In the genomic region with DNA sequence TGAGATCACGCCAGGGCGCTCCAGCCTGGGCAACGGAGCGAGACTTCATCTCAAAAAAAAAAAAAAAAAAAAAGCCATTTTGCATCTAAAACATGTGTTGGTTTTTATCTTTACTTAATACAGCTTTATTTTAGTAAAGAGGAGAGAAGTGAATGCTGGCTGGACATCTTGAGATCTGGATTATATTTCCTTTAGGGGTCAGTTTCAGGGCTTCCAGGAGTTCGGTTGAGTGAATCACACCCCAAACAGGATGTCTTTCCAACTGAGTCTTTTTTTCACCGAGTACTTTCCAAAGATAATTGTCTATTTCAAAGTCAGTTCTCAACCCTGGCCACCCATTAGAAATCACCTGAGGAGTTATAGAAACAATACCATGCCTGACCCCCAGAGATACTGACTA, we compare ENCODE assay signal across 20 cellular contexts. TPM values are rescaled to one million over a fixed set of nuclear protein-coding genes. Genes with fewer than 3 reads are reported as not detected.
A peak's percentile ranks its signal among the peaks of the same experiment; 100 is the strongest.
DNase-seq lines count a peak whose midpoint lies in the region; ATAC-seq and TF ChIP-seq lines count a peak whose summit lies in the region.
"Had no signal": no experiment of that assay in that cellular context is flagged by ENCODE, and none has a peak within 500 bp of the region (broad histone marks: within the 10 kb centered on the region; RNA-seq: fewer than 3 reads in every experiment).

No MANE protein-coding gene starts in this region.

- H3K4me3 ChIP-seq in astrocyte of the spinal cord (ENCODE audit: low read depth, low read length), result no peak overlapping the region
- no peak overlapping the region for H3K4me3 ChIP-seq in CD8-positive, alpha-beta memory T cell (ENCODE audit: low read length)
- H3K4me3 ChIP-seq: breast epithelium, gastroesophageal sphincter, SJSA1, tibial artery had no signal

- H3K4me1 Mint-ChIP-seq in CD8-positive, alpha-beta memory T cell, result no peaks in the 10 kb centered on the region

- peaks cover 4 to 5% of the 10 kb centered on the region in 2 donors for H3K27me3 Mint-ChIP-seq in CD8-positive, alpha-beta memory T cell

- POLR2A ChIA-PET in CD8-positive, alpha-beta memory T cell (lab: Charles Lee), result no interaction called here

- no peaks in the 10 kb centered on the region for H3K9me3 Mint-ChIP-seq in CD8-positive, alpha-beta memory T cell
- H3K9me3 Mint-ChIP-seq: activated naive CD4-positive, alpha-beta T cell treated with anti-CD3 and anti-CD28 coated beads for 36 hours had no signal

- CTCF ChIA-PET in CD8-positive, alpha-beta memory T cell (lab: Charles Lee), result no interaction called here

- no peak overlapping the region for H3K27ac Mint-ChIP-seq in CD8-positive, alpha-beta memory T cell
- H3K27ac Mint-ChIP-seq: activated naive CD4-positive, alpha-beta T cell treated with anti-CD3 and anti-CD28 coated beads for 36 hours had no signal

- no peak for ATAC-seq in HG03196 (IDR thresholded peaks at IDR 0.05; ENCODE audit: unreplicated experiment)
- ATAC-seq: gastroesophageal sphincter had no signal

- no peak overlapping the region for H3K27ac ChIP-seq in CD8-positive, alpha-beta memory T cell (ENCODE audit: low read depth, low read length)
- H3K27ac ChIP-seq: breast epithelium, gastroesophageal sphincter, HL-60, neutrophil, SJSA1, tibial artery had no signal

- H3K27me3 ChIP-seq in CD8-positive, alpha-beta memory T cell (ENCODE audit: insufficient read depth, low read length, poor library complexity, severe bottlenecking), result no peaks in the 10 kb centered on the region
- H3K27me3 ChIP-seq: breast epithelium, gastroesophageal sphincter, neutrophil, SJSA1, tibial artery had no signal

- no peaks in the 10 kb centered on the region for H3K36me3 Mint-ChIP-seq in CD8-positive, alpha-beta memory T cell

- H3K9me3 ChIP-seq in CD8-positive, alpha-beta memory T cell (ENCODE audit: low read length), result no peaks in the 10 kb centered on the region
- H3K9me3 ChIP-seq: breast epithelium, gastroesophageal sphincter, neutrophil, SJSA1, tibial artery had no signal

- no peaks in the 10 kb centered on the region for H3K36me3 ChIP-seq in CD8-positive, alpha-beta memory T cell (ENCODE audit: insufficient read depth, low read length)
- H3K36me3 ChIP-seq: breast epithelium, gastroesophageal sphincter, neutrophil, SJSA1, tibial artery had no signal

- in situ Hi-C loops in astrocyte of the spinal cord (cut with HindIII; ENCODE audit: low sequenced_read_pairs), result no loop called here

- DNase-seq in AG08395 (ENCODE audit: low spot score), result peak; percentile 60
- peak; percentile 13 for DNase-seq in HCEC 1CT
- peak; percentile 59 for DNase-seq in astrocyte of the spinal cord (ENCODE audit: low read depth, low spot score)
- DNase-seq in left kidney (ENCODE audit: low read depth, low spot score), result peak; percentile 43
- DNase-seq in GM20000 (ENCODE audit: low spot score), result no peak
- no peak for DNase-seq in CD8-positive, alpha-beta memory T cell
- no peak for DNase-seq in SIG-M5 (lab: John Stamatoyannopoulos, UW)
- DNase-seq: activated CD4-positive, alpha-beta T cell treated with anti-CD3 and anti-CD28 coated beads for 4 hours; activated naive CD4-positive, alpha-beta T cell treated with anti-CD3 and anti-CD28 coated beads for 36 hours; GDM1; mesendoderm; NCI-H187; NCI-H510A; tibial artery had no signal

- no peak overlapping the region for H3K4me3 Mint-ChIP-seq in CD8-positive, alpha-beta memory T cell
- H3K4me3 Mint-ChIP-seq: activated naive CD4-positive, alpha-beta T cell treated with anti-CD3 and anti-CD28 coated beads for 36 hours had no signal

- H3K4me1 ChIP-seq in CD8-positive, alpha-beta memory T cell (ENCODE audit: insufficient read depth, low read length), result no peaks in the 10 kb centered on the region
- H3K4me1 ChIP-seq: breast epithelium, gastroesophageal sphincter, tibial artery had no signal

- TF ChIP-seq CTCF in astrocyte of the spinal cord (IDR thresholded peaks at IDR 0.05; ENCODE audit: low read depth, low read length) (no peak), GM20000 (IDR thresholded peaks at IDR 0.05; ENCODE audit: extremely low read depth, missing control alignments) (no peak)

RNA-seq across cellular contexts. Expression of gene IPP, which starts 16.6 kb away (rescaled TPM):
- total RNA-seq in CD8-positive, alpha-beta memory T cell, result 10 to 100 TPM; 18.3 to 19.4 TPM
- 15.0 TPM for polyA plus RNA-seq in CD8-positive, alpha-beta memory T cell

RNA-seq across cellular contexts. Expression of gene MAST2, which starts 36.4 kb away (rescaled TPM):
- total RNA-seq in CD8-positive, alpha-beta memory T cell, result 10 to 100 TPM; 29.5 to 29.9 TPM
- 5.6 TPM for polyA plus RNA-seq in CD8-positive, alpha-beta memory T cell

Comparison
In these comparisons a context has a peak if more than half of its experiments do, and no peak if none do; other contexts are left out.
1. DNase-seq: peak in AG08395 (single experiment), HCEC 1CT (single experiment), astrocyte of the spinal cord (single experiment) and left kidney (single experiment); none in GM20000 (single experiment), CD8-positive, alpha-beta memory T cell (0 of 5) and SIG-M5 (single experiment).